8 cellular contexts compared by ENCODE assay signal in the genomic region with DNA sequence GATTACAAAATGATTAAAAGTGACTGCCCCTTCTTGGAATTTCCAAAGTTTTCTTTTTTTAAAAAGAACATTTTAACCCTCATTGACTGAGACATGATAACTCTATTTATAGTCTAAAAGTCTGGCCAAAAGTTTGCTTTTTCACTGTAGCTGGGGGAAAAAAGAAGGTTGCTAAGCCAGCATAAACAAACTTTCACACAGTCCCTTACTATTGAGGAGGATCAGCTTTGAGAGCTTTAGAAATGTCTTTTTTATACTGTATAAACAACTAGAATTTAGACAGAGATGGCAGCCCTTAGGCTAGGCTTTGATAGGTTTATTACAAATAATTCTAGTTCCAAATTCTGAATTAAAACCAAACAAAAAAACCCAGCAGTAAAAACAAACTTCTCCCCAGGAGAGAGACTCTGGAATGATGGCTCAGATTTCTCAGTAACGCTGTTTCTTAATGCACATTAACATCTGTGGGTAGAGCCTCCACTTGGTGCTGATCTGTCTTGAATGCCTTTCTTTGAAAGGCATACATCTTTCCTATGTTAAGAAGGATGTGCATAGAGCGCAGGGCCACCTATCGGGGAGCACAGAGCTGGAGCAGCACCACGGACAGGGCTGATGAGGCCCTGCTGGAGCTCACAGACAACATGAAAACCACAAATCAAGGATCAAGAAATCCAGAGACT.
DNase-seq lines count a peak whose midpoint lies in the region; ATAC-seq and TF ChIP-seq lines count a peak whose summit lies in the region.

No MANE protein-coding gene starts in this region.

- H3K14ac ChIP-seq in IMR-90 (replicated peaks; ENCODE audit: low read depth, low read length) = no peak overlapping the region

- H2BK15ac ChIP-seq in IMR-90 (ENCODE audit: low read depth, low read length) (no peak overlapping the region), mesendoderm (replicated peaks; ENCODE audit: low read depth) (no peak overlapping the region)

- intact Hi-C loops in IMR-90 (cut with micrococcal nuclease) = no loop called here
- intact Hi-C loops in activated T-helper 2 cell treated with anti-CD3 and anti-CD28 coated beads, Interferon-gamma antibody, Interleukin-2, Interleukin-4, amounts not matched to agents 10 μg/mL and 5 μg/mL and 100 μg/mL, durations not matched to agents 14 hours and 24 hours and 36 hours (cut with micrococcal nuclease) = loop anchor here (1.0 kb wide), 1 partner anchor 7 kb away; no protein-coding TSS in a partner anchor

- H3K27ac ChIP-seq in IMR-90 (ENCODE audit: insufficient read depth, low read length) = no peak overlapping the region
- H3K27ac ChIP-seq in mesendoderm (ENCODE audit: low read depth, low read length) = no peak overlapping the region

- no peaks in the 10 kb centered on the region for H3K27me3 ChIP-seq in IMR-90 (ENCODE audit: control insufficient read depth, insufficient read depth, low read length)
- no peaks in the 10 kb centered on the region for H3K27me3 ChIP-seq in mesendoderm (ENCODE audit: insufficient read depth, low read length, poor library complexity)

- DNase-seq in COLO829 (ENCODE audit: low spot score) (peak; percentile 9), IMR-90 (peak; percentile 46), T47D (ENCODE audit: low read depth in 1 of 2, low spot score in 1 of 2) (peak; percentile 48 to 65), mesendoderm (peak; percentile 63), NCI-H1092 (lab: John Stamatoyannopoulos, UW) (no peak), hippocampal formation (lab: John Stamatoyannopoulos, UW) (no peak)
- DNase-seq in activated T-helper 2 cell treated with anti-CD3 and anti-CD28 coated beads, Interferon-gamma antibody, Interleukin-2, Interleukin-4, amounts not matched to agents 10 μg/mL and 5 μg/mL and 100 μg/mL, durations not matched to agents 14 hours and 24 hours and 36 hours (ENCODE audit: low spot score) = no peak

- no peaks in the 10 kb centered on the region for H3K9me1 ChIP-seq in IMR-90 (ENCODE audit: insufficient read depth, low read length)

- H3K4me3 ChIP-seq in IMR-90 (ENCODE audit: insufficient read depth, low read depth, low read length) (no peak overlapping the region), mesendoderm (ENCODE audit: low read length) (no peak overlapping the region)

- no peak for TF ChIP-seq RAD21 in IMR-90 (IDR thresholded peaks at IDR 0.05; ENCODE audit: low read length)

- H4K8ac ChIP-seq in IMR-90 (ENCODE audit: low read depth in 2 of 2, low read length in 2 of 2) = no peak overlapping the region
- H4K8ac ChIP-seq in mesendoderm (ENCODE audit: low read depth, low read length) = no peak overlapping the region

- H3K56ac ChIP-seq in IMR-90 (ENCODE audit: extremely low read depth, insufficient read depth, low read length) (no peak overlapping the region), mesendoderm (ENCODE audit: low read length) (no peak overlapping the region)

- H3K27ac Mint-ChIP-seq in activated T-helper 2 cell treated with anti-CD3 and anti-CD28 coated beads, Interferon-gamma antibody, Interleukin-2, Interleukin-4, amounts not matched to agents 10 μg/mL and 5 μg/mL and 100 μg/mL, durations not matched to agents 14 hours and 24 hours and 36 hours = no peak overlapping the region

- ATAC-seq in IMR-90 (ENCODE audit: low read depth) (peak; percentile 96), HG03097 (IDR thresholded peaks at IDR 0.05; ENCODE audit: low FRiP score, unreplicated experiment) (no peak)

- dilution Hi-C loops in IMR-90 (cut with HindIII; ENCODE audit: low sequenced_read_pairs, unreplicated experiment) = no loop called here

- H3K4me3 Mint-ChIP-seq in activated T-helper 2 cell treated with anti-CD3 and anti-CD28 coated beads, Interferon-gamma antibody, Interleukin-2, Interleukin-4, amounts not matched to agents 10 μg/mL and 5 μg/mL and 100 μg/mL, durations not matched to agents 14 hours and 24 hours and 36 hours (ENCODE audit: low read depth) = no peak overlapping the region

- H3K23ac ChIP-seq in IMR-90 (ENCODE audit: low read depth, low read length) = no peak overlapping the region
- no peak overlapping the region for H3K23ac ChIP-seq in mesendoderm (ENCODE audit: low read length)

- H2BK120ac ChIP-seq in IMR-90 (ENCODE audit: low read depth, low read length) (no peak overlapping the region), mesendoderm (ENCODE audit: low read depth, low read length) (no peak overlapping the region)

- H3K36me3 Mint-ChIP-seq in activated T-helper 2 cell treated with anti-CD3 and anti-CD28 coated beads, Interferon-gamma antibody, Interleukin-2, Interleukin-4, amounts not matched to agents 10 μg/mL and 5 μg/mL and 100 μg/mL, durations not matched to agents 14 hours and 24 hours and 36 hours (ENCODE audit: low read depth) = no peaks in the 10 kb centered on the region

- H2AFZ ChIP-seq in IMR-90 (replicated peaks; ENCODE audit: low read length, poor library complexity) = no peak overlapping the region

- H2AK5ac ChIP-seq in IMR-90 (ENCODE audit: low read depth, low read length) (no peak overlapping the region), mesendoderm (ENCODE audit: low read length) (no peak overlapping the region)

- in situ Hi-C loops in IMR-90 (cut with MboI; ENCODE audit: low sequenced_read_pairs) = no loop called here
- in situ Hi-C loops in T47D (cut with HindIII; ENCODE audit: low pct_unique_long_range_greater_than_20kb, low sequenced_read_pairs) = no loop called here

- H3K18ac ChIP-seq in IMR-90 (ENCODE audit: low read depth, low read length) (no peak overlapping the region), mesendoderm (ENCODE audit: low read length) (no peak overlapping the region)

- H3K4ac ChIP-seq in IMR-90 (ENCODE audit: low read depth, low read length) (no peak overlapping the region), mesendoderm (ENCODE audit: low read depth, low read length) (no peak overlapping the region)

- TF ChIP-seq CTCF in IMR-90 (conservative IDR thresholded peaks at IDR 0.05; ENCODE audit: low read depth, low read length) = no peak

- no TSS peak for BruUV-seq in IMR-90 (replicated peaks; lab: Mats Ljungman, UMichigan)

- H3K4me2 ChIP-seq in IMR-90 (ENCODE audit: low read depth, low read length) (no peak overlapping the region), mesendoderm (ENCODE audit: low read length) (no peak overlapping the region)

- no peak overlapping the region for H3K9ac ChIP-seq in IMR-90 (ENCODE audit: low read depth, low read length)
- no peak overlapping the region for H3K9ac ChIP-seq in mesendoderm (ENCODE audit: low read length)

- POLR2A ChIA-PET in IMR-90 (lab: Charles Lee; ENCODE audit: unreplicated experiment) = interaction anchor here (0.7 kb wide), 1 partner anchor 38 kb away, joined by 10 read pairs; no protein-coding TSS in a partner anchor

- no peak overlapping the region for H4K91ac ChIP-seq in IMR-90 (ENCODE audit: insufficient read depth, low read depth, low read length)

- no peaks in the 10 kb centered on the region for H3K79me1 ChIP-seq in IMR-90 (ENCODE audit: low read depth in 1 of 2, low read length in 2 of 2)
- no peaks in the 10 kb centered on the region for H3K79me1 ChIP-seq in mesendoderm (ENCODE audit: low read length)

- no peak overlapping the region for H2BK20ac ChIP-seq in IMR-90 (ENCODE audit: low read depth, low read length)

- H3K27me3 Mint-ChIP-seq in activated T-helper 2 cell treated with anti-CD3 and anti-CD28 coated beads, Interferon-gamma antibody, Interleukin-2, Interleukin-4, amounts not matched to agents 10 μg/mL and 5 μg/mL and 100 μg/mL, durations not matched to agents 14 hours and 24 hours and 36 hours (ENCODE audit: low read depth) = peaks cover 14% of the 10 kb centered on the region

- CTCF ChIA-PET in IMR-90 (lab: Yijun Ruan, JAX) = interaction anchor here (1.3 to 1.7 kb wide), 3 partner anchors 17 to 149 kb away, joined by 3 to 7 read pairs (median 3); no protein-coding TSS in a partner anchor

- H3K4me1 ChIP-seq in IMR-90 (ENCODE audit: control insufficient read depth, insufficient read depth, low read length) (no peaks in the 10 kb centered on the region), mesendoderm (ENCODE audit: control insufficient read depth, low read depth, low read length) (no peaks in the 10 kb centered on the region)

- WGBS in IMR-90 (ENCODE audit: extremely low coverage in 2 of 2, insufficient read length in 1 of 2), 2 experiments = no CpG with 5 or more reads among the region's 4 CpGs
- no CpG with 5 or more reads among the region's 4 CpGs for WGBS in mesendoderm (ENCODE audit: extremely low coverage, insufficient coverage, low lambda C conversion rate)

- no peak overlapping the region for H2BK5ac ChIP-seq in IMR-90 (ENCODE audit: low read depth, low read length, poor library complexity, severe bottlenecking)
- no peak overlapping the region for H2BK5ac ChIP-seq in mesendoderm (ENCODE audit: low read length)

- H3K36me3 ChIP-seq in IMR-90 (ENCODE audit: control insufficient read depth, insufficient read depth, low read length) (no peaks in the 10 kb centered on the region), mesendoderm (ENCODE audit: control insufficient read depth, insufficient read depth, low read length) (no peaks in the 10 kb centered on the region)

- no peaks in the 10 kb centered on the region for H3K9me3 Mint-ChIP-seq in activated T-helper 2 cell treated with anti-CD3 and anti-CD28 coated beads, Interferon-gamma antibody, Interleukin-2, Interleukin-4, amounts not matched to agents 10 μg/mL and 5 μg/mL and 100 μg/mL, durations not matched to agents 14 hours and 24 hours and 36 hours

- no peaks in the 10 kb centered on the region for H3K9me3 ChIP-seq in IMR-90 (ENCODE audit: control insufficient read depth, insufficient read depth, low read length)

- no peaks in the 10 kb centered on the region for H3K79me2 ChIP-seq in mesendoderm (ENCODE audit: control insufficient read depth, insufficient read depth, low read length)

- peaks cover 19% of the 10 kb centered on the region for H3K4me1 Mint-ChIP-seq in activated T-helper 2 cell treated with anti-CD3 and anti-CD28 coated beads, Interferon-gamma antibody, Interleukin-2, Interleukin-4, amounts not matched to agents 10 μg/mL and 5 μg/mL and 100 μg/mL, durations not matched to agents 14 hours and 24 hours and 36 hours (ENCODE audit: low read depth)

- H4K20me1 ChIP-seq in IMR-90 (ENCODE audit: insufficient read depth, low read length) = no peaks in the 10 kb centered on the region

- no peak for TF ChIP-seq POLR2A in IMR-90 (IDR thresholded peaks at IDR 0.05; ENCODE audit: low read depth, low read length)

- H2AK9ac ChIP-seq in IMR-90 (replicated peaks; ENCODE audit: low read depth, low read length, poor library complexity) = no peak overlapping the region

- H4K5ac ChIP-seq in IMR-90 (ENCODE audit: low read depth, low read length) (no peak overlapping the region), mesendoderm (ENCODE audit: low read length) (no peak overlapping the region)

Comparison
In these comparisons a context has a peak if more than half of its experiments do, and no peak if none do; other contexts are left out.
1. DNase-seq: peak in COLO829 (single experiment), IMR-90 (single experiment), T47D (2 of 2) and mesendoderm (single experiment); none in activated T-helper 2 cell treated with anti-CD3 and anti-CD28 coated beads, Interferon-gamma antibody, Interleukin-2, Interleukin-4, amounts not matched to agents 10 μg/mL and 5 μg/mL and 100 μg/mL, durations not matched to agents 14 hours and 24 hours and 36 hours (single experiment), NCI-H1092 (single experiment) and hippocampal formation (0 of 2).